10 cellular contexts compared by ENCODE assay signal in genomic region chr12:6332459-6332858, GRCh38. TPM values are rescaled to one million over a fixed set of nuclear protein-coding genes. Genes with fewer than 3 reads are reported as not detected.
A peak's percentile ranks its signal among the peaks of the same experiment; 100 is the strongest.
DNase-seq lines count a peak whose midpoint lies in the region; ATAC-seq, FAIRE-seq and TF ChIP-seq lines count a peak whose summit lies in the region.
"Had no signal": no experiment of that assay in that cellular context is flagged by ENCODE, and none has a peak within 500 bp of the region (broad histone marks: within the 10 kb centered on the region; RNA-seq: fewer than 3 reads in every experiment).

No MANE protein-coding gene starts in this region.

- TF ChIP-seq RAD21 in liver (IDR thresholded peaks at IDR 0.05) = no peak

- no peak overlapping the region for H2AFZ ChIP-seq in keratinocyte (ENCODE audit: control insufficient read depth, low read length)

- dilution Hi-C loops in keratinocyte (cut with MboI; ENCODE audit: extremely low pct_ligation_motif_present, low sequenced_read_pairs) = no loop called here

- H3K9me3 ChIP-seq in liver (ENCODE audit: control insufficient read depth in 4 of 4, low read length in 3 of 4) (no peaks in the 10 kb centered on the region), right lobe of liver (no peaks in the 10 kb centered on the region), keratinocyte (ENCODE audit: control insufficient read depth, low read depth, low read length) (no peaks in the 10 kb centered on the region), vagina (no peaks in the 10 kb centered on the region)

- H3K27me3 ChIP-seq in liver (ENCODE audit: control insufficient read depth in 4 of 4, insufficient read depth in 4 of 4, low read length in 3 of 4) = no peaks in the 10 kb centered on the region
- H3K27me3 ChIP-seq in right lobe of liver = no peaks in the 10 kb centered on the region
- no peaks in the 10 kb centered on the region for H3K27me3 ChIP-seq in keratinocyte (ENCODE audit: control insufficient read depth, extremely low read depth, insufficient read depth, low read length)
- no peaks in the 10 kb centered on the region for H3K27me3 ChIP-seq in vagina

- no peak for TF ChIP-seq POLR2A in right lobe of liver (IDR thresholded peaks at IDR 0.05)
- no peak for TF ChIP-seq POLR2A in vagina (IDR thresholded peaks at IDR 0.05)
- no peak for TF ChIP-seq POLR2A in lower leg skin (IDR thresholded peaks at IDR 0.05)

- WGBS in liver = 76% methylated on average over 4 of the region's 4 CpGs
- WGBS in right lobe of liver (ENCODE audit: insufficient coverage, low coverage, low lambda C conversion rate, missing lambda C conversion rate) = 65% methylated on average over 4 of the region's 4 CpGs
- WGBS in lower leg skin, 2 donors = 53 to 60% methylated on average over 4 of the region's 4 CpGs

- intact Hi-C loops in right lobe of liver (cut with DNase I) = loop anchor here (10.0 kb wide), 2 partner anchors 52 to 202 kb away; partner anchors contain the start of genes LTBR (in 2 of the 2) and GAPDH (in 1 of the 2)
- intact Hi-C loops in vagina (cut with DNase I) = loop anchor here (5.0 kb wide), 1 partner anchor 130 kb away; no protein-coding TSS in a partner anchor
- intact Hi-C loops in lower leg skin (cut with DNase I; ENCODE audit: low total_unique reads) = loop anchor here (10.0 kb wide), 1 partner anchor 202 kb away; the partner anchor contains the start of gene GAPDH

- no peak overlapping the region for H3K4me2 ChIP-seq in keratinocyte (ENCODE audit: control insufficient read depth, extremely low read depth, insufficient read depth, low read depth, low read length)

- no peak for TF ChIP-seq CTCF in liver (IDR thresholded peaks at IDR 0.05; ENCODE audit: low read depth, low read length, missing input control)
- TF ChIP-seq CTCF in right lobe of liver (IDR thresholded peaks at IDR 0.05) = no peak
- TF ChIP-seq CTCF in keratinocyte (optimal IDR thresholded peaks at IDR 0.05 in 1 of 3, IDR thresholded peaks at IDR 0.05 in 1 of 3, conservative IDR thresholded peaks at IDR 0.05 in 1 of 3; ENCODE audit: extremely low read depth in 1 of 3, insufficient read depth in 2 of 3, low read length in 3 of 3) = no peak
- no peak for TF ChIP-seq CTCF in vagina (IDR thresholded peaks at IDR 0.05)
- TF ChIP-seq CTCF in lower leg skin (IDR thresholded peaks at IDR 0.05) = no peak
- no peak for TF ChIP-seq CTCF in coronary artery (IDR thresholded peaks at IDR 0.05)

- H3K27ac ChIP-seq in liver (ENCODE audit: low read depth in 1 of 2, low read length in 2 of 2) (peak overlapping the region; percentile 98 to 99), right lobe of liver (no peak overlapping the region), keratinocyte (ENCODE audit: control insufficient read depth, insufficient read depth, low read length) (peak overlapping the region; percentile 98), vagina (peak overlapping the region; percentile 2), coronary artery (peak overlapping the region in 1 of 2 donors; percentile 98)

- ATAC-seq in right lobe of liver = no peak

- peaks cover 2% of the 10 kb centered on the region for H4K20me1 ChIP-seq in keratinocyte (ENCODE audit: control insufficient read depth, extremely low read depth, insufficient read depth, low read length)

- peaks cover 45% of the 10 kb centered on the region for H3K79me2 ChIP-seq in keratinocyte (ENCODE audit: control insufficient read depth, insufficient read depth, low read length)

- peak; percentile 93 for FAIRE-seq in keratinocyte (lab: Jason Lieb, UNC)
- FAIRE-seq: colon had no signal

- no peak overlapping the region for H3K9ac ChIP-seq in liver (ENCODE audit: low read depth in 1 of 2, low read length in 2 of 2)
- H3K9ac ChIP-seq in keratinocyte (ENCODE audit: control insufficient read depth, extremely low read depth, insufficient read depth, low read length) = no peak overlapping the region

- H3K36me3 ChIP-seq in liver (ENCODE audit: control insufficient read depth in 4 of 4, insufficient read depth in 3 of 4, low read depth in 1 of 4, low read length in 3 of 4) = peaks cover 30 to 59% (median 50%) of the 10 kb centered on the region in 4 donors
- peaks cover 0 to 72% (median 51%) of the 10 kb centered on the region in 4 donors for H3K36me3 ChIP-seq in right lobe of liver
- H3K36me3 ChIP-seq in keratinocyte (ENCODE audit: control insufficient read depth in 2 of 2, extremely low read depth in 1 of 2, insufficient read depth in 2 of 2, low read length in 2 of 2) = peaks cover 37 to 67% of the 10 kb centered on the region in 2 experiments
- H3K36me3 ChIP-seq in vagina = peaks cover 0 to 66% of the 10 kb centered on the region in 2 donors

- no peak for DNase-seq in right lobe of liver
- DNase-seq in amniotic epithelial cell (ENCODE audit: low read depth) = peak; percentile 65
- DNase-seq in keratinocyte (ENCODE audit: low read depth, low spot score) = no peak
- no peak for DNase-seq in vagina (ENCODE audit: extremely low spot score in 2 of 2)
- no peak for DNase-seq in lower leg skin (ENCODE audit: low spot score in 2 of 2)
- no peak for DNase-seq in stimulated activated CD4-positive, alpha-beta T cell treated with anti-CD3 and anti-CD28 coated beads, Interleukin-1b, Interleukin-23, amount 100 ng/mL, for 48 hours
- no peak for DNase-seq in coronary artery (ENCODE audit: low spot score)

- H3K9me1 ChIP-seq in keratinocyte (ENCODE audit: control insufficient read depth, extremely low read depth, insufficient read depth, low read length) = no peaks in the 10 kb centered on the region

- peaks cover 6 to 56% (median 35%) of the 10 kb centered on the region in 4 donors for H3K4me1 ChIP-seq in liver (ENCODE audit: control insufficient read depth in 4 of 4, insufficient read depth in 4 of 4, low read length in 3 of 4)
- H3K4me1 ChIP-seq in right lobe of liver = peaks cover 0 to 44% (median 17%) of the 10 kb centered on the region in 4 donors
- H3K4me1 ChIP-seq in keratinocyte (ENCODE audit: control insufficient read depth, extremely low read depth, insufficient read depth, low read length) = peaks cover 51% of the 10 kb centered on the region
- peaks cover 55% of the 10 kb centered on the region for H3K4me1 ChIP-seq in vagina

- H3K4me3 ChIP-seq in liver (ENCODE audit: low read depth in 1 of 3, low read length in 3 of 3) = no peak overlapping the region
- H3K4me3 ChIP-seq in right lobe of liver = no peak overlapping the region
- H3K4me3 ChIP-seq in keratinocyte (ENCODE audit: control insufficient read depth in 2 of 3, extremely low read depth in 1 of 3, insufficient read depth in 2 of 3, low read depth in 1 of 3, low read length in 3 of 3) = no peak overlapping the region
- no peak overlapping the region for H3K4me3 ChIP-seq in vagina
- no peak overlapping the region for H3K4me3 ChIP-seq in lower leg skin (ENCODE audit: low read depth, poor library complexity, severe bottlenecking)
- no peak overlapping the region for H3K4me3 ChIP-seq in coronary artery

RNA-seq across cellular contexts. Expression of gene TNFRSF1A, which starts 9.4 kb away (rescaled TPM):
- total RNA-seq in liver (100 to 1,000 TPM in 1 of 2 donors, 10 to 100 TPM in 1; 36.9 to 144 TPM), right lobe of liver (100 to 1,000 TPM in 4 of 6 experiments, 10 to 100 TPM in 2; 70.6 to 199 (median 117) TPM), vagina (271 TPM), lower leg skin (100 to 1,000 TPM; 104 to 252 (median 186) TPM)
- polyA plus RNA-seq in liver (100 to 1,000 TPM in 1 of 2 donors, 10 to 100 TPM in 1; 56.0 to 121 TPM), keratinocyte (54.0 to 157 TPM (median 101 TPM) in 3 replicates)
- 24.9 TPM for polyA plus RNA-seq in keratinocyte (2011; ENCODE audit: low read depth)
- polyA plus RNA-seq in keratinocyte (2011; cell fraction: cytosol; rRNA removed) = 87.5 and 120 TPM in 2 replicates
- 212 and 216 TPM in 2 replicates for polyA plus RNA-seq in keratinocyte (2011; cell fraction: nucleus; rRNA removed)
- polyA plus RNA-seq in keratinocyte (2012; ENCODE audit: low replicate concordance) = 88.6 and 105 TPM in 2 replicates
- polyA minus RNA-seq in keratinocyte = 62.7 to 254 TPM (median 79.8 TPM) in 3 replicates
- polyA minus RNA-seq in keratinocyte (2011; cell fraction: cytosol; rRNA and poly(A)+ RNA removed) = 106 TPM
- polyA minus RNA-seq in keratinocyte (2011; cell fraction: nucleus; rRNA and poly(A)+ RNA removed) = 109 and 203 TPM in 2 replicates

RNA-seq across cellular contexts. Expression of gene PLEKHG6, which starts 22.0 kb away (rescaled TPM):
- total RNA-seq in liver = 1 to 10 TPM; 2.2 to 6.3 TPM
- polyA plus RNA-seq in liver = 1 to 10 TPM; 2.4 to 2.7 TPM
- 1 to 10 TPM; 2.3 to 5.5 (median 3.3) TPM for total RNA-seq in right lobe of liver
- 0.74 to 1.9 TPM (median 0.81 TPM) in 3 replicates for polyA plus RNA-seq in keratinocyte
- 2.2 TPM for polyA plus RNA-seq in keratinocyte (2011; ENCODE audit: low read depth)
- 1.8 and 3.2 TPM in 2 replicates for polyA plus RNA-seq in keratinocyte (2011; cell fraction: cytosol; rRNA removed)
- 3.3 and 9.0 TPM in 2 replicates for polyA plus RNA-seq in keratinocyte (2011; cell fraction: nucleus; rRNA removed)
- polyA plus RNA-seq in keratinocyte (2012; ENCODE audit: low replicate concordance) = 1.7 and 9.6 TPM in 2 replicates
- polyA minus RNA-seq in keratinocyte = 1.2 to 5.2 TPM (median 4.6 TPM) in 3 replicates
- polyA minus RNA-seq in keratinocyte (2011; cell fraction: cytosol; rRNA and poly(A)+ RNA removed) = 5.6 TPM
- 1.5 and 2.1 TPM in 2 replicates for polyA minus RNA-seq in keratinocyte (2011; cell fraction: nucleus; rRNA and poly(A)+ RNA removed)
- total RNA-seq in vagina = 14.7 TPM
- total RNA-seq in lower leg skin = 10 to 100 TPM; 10.6 to 34.1 (median 22.4) TPM
- total RNA-seq: T-helper 1 cell treated with Interleukin-12 subunit alpha and Interleukin-12 subunit beta and Interleukin-4 antibody, amounts not matched to agents 30 ng/mL and 1 ng/mL, for 36 hours had no signal

RNA-seq across cellular contexts. Expression of gene SCNN1A, which starts 42.9 kb away (rescaled TPM):
- total RNA-seq in liver (1 to 10 TPM in 1 of 2 donors, under 1 TPM in 1; 0.47 to 7.7 TPM), right lobe of liver (1 to 10 TPM; 2.1 to 9.5 (median 6.0) TPM), vagina (55.2 TPM), lower leg skin (100 to 1,000 TPM in 3 of 4 donors, 10 to 100 TPM in 1; 74.6 to 139 (median 119) TPM)
- polyA plus RNA-seq in liver (1 to 10 TPM; 2.2 to 3.5 TPM), keratinocyte (3.8 to 13.2 TPM (median 11.1 TPM) in 3 replicates)
- 21.9 TPM for polyA plus RNA-seq in keratinocyte (2011; ENCODE audit: low read depth)
- 4.1 and 4.5 TPM in 2 replicates for polyA plus RNA-seq in keratinocyte (2011; cell fraction: cytosol; rRNA removed)
- polyA plus RNA-seq in keratinocyte (2011; cell fraction: nucleus; rRNA removed) = 20.5 and 22.3 TPM in 2 replicates
- polyA plus RNA-seq in keratinocyte (2012; ENCODE audit: low replicate concordance) = 12.9 and 30.9 TPM in 2 replicates
- polyA minus RNA-seq in keratinocyte = 9.3 to 37.2 TPM (median 15.6 TPM) in 3 replicates
- polyA minus RNA-seq in keratinocyte (2011; cell fraction: cytosol; rRNA and poly(A)+ RNA removed) = 5.0 TPM
- polyA minus RNA-seq in keratinocyte (2011; cell fraction: nucleus; rRNA and poly(A)+ RNA removed) = 7.4 and 9.9 TPM in 2 replicates
- total RNA-seq: T-helper 1 cell treated with Interleukin-12 subunit alpha and Interleukin-12 subunit beta and Interleukin-4 antibody, amounts not matched to agents 30 ng/mL and 1 ng/mL, for 36 hours had no signal

RNA-seq across cellular contexts. Expression of gene LTBR, which starts 51.5 kb away (rescaled TPM):
- total RNA-seq in liver (10 to 100 TPM; 15.8 to 93.9 TPM), right lobe of liver (100 to 1,000 TPM in 3 of 6 experiments, 10 to 100 TPM in 3; 83.8 to 235 (median 103) TPM), vagina (146 TPM), lower leg skin (100 to 1,000 TPM; 174 to 298 (median 196) TPM)
- polyA plus RNA-seq in liver (100 to 1,000 TPM in 1 of 2 donors, 10 to 100 TPM in 1; 84.1 to 138 TPM), keratinocyte (39.5 to 101 TPM (median 42.7 TPM) in 3 replicates)
- 71.5 TPM for polyA plus RNA-seq in keratinocyte (2011; ENCODE audit: low read depth)
- 39.8 and 91.6 TPM in 2 replicates for polyA plus RNA-seq in keratinocyte (2011; cell fraction: cytosol; rRNA removed)
- 116 and 157 TPM in 2 replicates for polyA plus RNA-seq in keratinocyte (2011; cell fraction: nucleus; rRNA removed)
- polyA plus RNA-seq in keratinocyte (2012; ENCODE audit: low replicate concordance) = 81.1 and 123 TPM in 2 replicates
- 25.5 to 123 TPM (median 30.4 TPM) in 3 replicates for polyA minus RNA-seq in keratinocyte
- polyA minus RNA-seq in keratinocyte (2011; cell fraction: cytosol; rRNA and poly(A)+ RNA removed) = 90.2 TPM
- 52.7 and 58.7 TPM in 2 replicates for polyA minus RNA-seq in keratinocyte (2011; cell fraction: nucleus; rRNA and poly(A)+ RNA removed)

Comparison
In these comparisons a context has a peak if more than half of its experiments do, and no peak if none do; other contexts are left out.
1. H3K27ac ChIP-seq: peak in liver (2 of 2), keratinocyte (single experiment) and vagina (single experiment); none in right lobe of liver (0 of 3).